Comparison of ENCODE assay signal across 8 cellular contexts in genomic region chr2:96554293-96555145, GRCh38. TPM values are rescaled to one million over a fixed set of nuclear protein-coding genes. Genes with fewer than 3 reads are reported as not detected.
DNase-seq lines count a peak whose midpoint lies in the region.

No MANE protein-coding gene starts in this region.

- H3K79me1 ChIP-seq in mesendoderm (ENCODE audit: low read length): no peaks in the 10 kb centered on the region

- H3K4me2 ChIP-seq in GM23248 (ENCODE audit: unreplicated experiment) (peak overlapping the region; percentile 33), mesendoderm (ENCODE audit: low read length) (no peak overlapping the region)

- H3K27ac Mint-ChIP-seq in activated CD4-positive, alpha-beta memory T cell treated with anti-CD3 and anti-CD28 coated beads, Interleukin-2, amount 10 ng/mL, durations not matched to agents 7 days and 5 days: peak overlapping the region; percentile 52

- H4K20me1 ChIP-seq in GM23248 (ENCODE audit: insufficient read depth): no peaks in the 10 kb centered on the region

- in situ Hi-C loops in GM23248 (cut with MboI): no loop called here

- H2BK5ac ChIP-seq in mesendoderm (ENCODE audit: low read length): no peak overlapping the region

- H4K8ac ChIP-seq in mesendoderm (ENCODE audit: low read depth, low read length): no peak overlapping the region

- no peak overlapping the region for H3K4ac ChIP-seq in mesendoderm (ENCODE audit: low read depth, low read length)

- no peaks in the 10 kb centered on the region for H3K36me3 ChIP-seq in GM23248 (ENCODE audit: low read depth)
- H3K36me3 ChIP-seq in effector memory CD4-positive, alpha-beta T cell (ENCODE audit: control insufficient read depth, insufficient read depth, low read length): peaks cover 33% of the 10 kb centered on the region
- no peaks in the 10 kb centered on the region for H3K36me3 ChIP-seq in mesendoderm (ENCODE audit: control insufficient read depth, insufficient read depth, low read length)

- H3K4me3 ChIP-seq in GM23248 (no peak overlapping the region; the same call in 1 of the 2 replicates), mesendoderm (ENCODE audit: low read length) (no peak overlapping the region)
- H3K4me3 ChIP-seq in effector memory CD4-positive, alpha-beta T cell (ENCODE audit: insufficient read depth, low read depth, low read length, poor library complexity, severe bottlenecking): no peak overlapping the region

- H3K9me3 ChIP-seq in GM23248 (ENCODE audit: low read depth): no peaks in the 10 kb centered on the region
- H3K9me3 ChIP-seq in effector memory CD4-positive, alpha-beta T cell (ENCODE audit: control insufficient read depth, low read length): no peaks in the 10 kb centered on the region

- no peak overlapping the region for H3K27ac ChIP-seq in GM23248
- H3K27ac ChIP-seq in effector memory CD4-positive, alpha-beta T cell (ENCODE audit: insufficient read depth, low read length, poor library complexity, severe bottlenecking): no peak overlapping the region
- no peak overlapping the region for H3K27ac ChIP-seq in mesendoderm (ENCODE audit: low read depth, low read length)

- 20 to 22% methylated on average over 33 to 35 of the region's 35 CpGs for WGBS in GM23248 (ENCODE audit: low coverage in 1 of 2, low lambda C conversion rate in 2 of 2, missing lambda C conversion rate in 2 of 2), 2 experiments
- no CpG with 5 or more reads among the region's 35 CpGs for WGBS in mesendoderm (ENCODE audit: extremely low coverage, insufficient coverage, low lambda C conversion rate)

- H3K23ac ChIP-seq in mesendoderm (ENCODE audit: low read length): no peak overlapping the region

- POLR2A ChIA-PET in activated CD4-positive, alpha-beta memory T cell treated with anti-CD3 and anti-CD28 coated beads, Interleukin-2, amount 10 ng/mL, durations not matched to agents 7 days and 5 days (lab: Charles Lee): interaction anchor here (0.6 to 6.6 kb wide), 9 partner anchors 15 to 198 kb away, joined by 3 to 62 read pairs (median 5); partner anchors contain the start of gene ARID5A

- no peak overlapping the region for H2AK5ac ChIP-seq in mesendoderm (ENCODE audit: low read length)

- H3K79me2 ChIP-seq in GM23248 (ENCODE audit: insufficient read depth): no peaks in the 10 kb centered on the region
- no peaks in the 10 kb centered on the region for H3K79me2 ChIP-seq in mesendoderm (ENCODE audit: control insufficient read depth, insufficient read depth, low read length)

- H3K4me1 ChIP-seq in GM23248 (ENCODE audit: insufficient read depth) (peaks cover 9% of the 10 kb centered on the region), mesendoderm (ENCODE audit: control insufficient read depth, low read depth, low read length) (no peaks in the 10 kb centered on the region)
- no peaks in the 10 kb centered on the region for H3K4me1 ChIP-seq in effector memory CD4-positive, alpha-beta T cell (ENCODE audit: control insufficient read depth, insufficient read depth, low read length, poor library complexity, severe bottlenecking)

- H3K9me3 Mint-ChIP-seq in activated CD4-positive, alpha-beta memory T cell treated with anti-CD3 and anti-CD28 coated beads, Interleukin-2, amount 10 ng/mL, durations not matched to agents 7 days and 5 days: no peaks in the 10 kb centered on the region

- no peaks in the 10 kb centered on the region for H3K27me3 Mint-ChIP-seq in activated CD4-positive, alpha-beta memory T cell treated with anti-CD3 and anti-CD28 coated beads, Interleukin-2, amount 10 ng/mL, durations not matched to agents 7 days and 5 days

- H2BK120ac ChIP-seq in mesendoderm (ENCODE audit: low read depth, low read length): no peak overlapping the region

- H3K9ac ChIP-seq in GM23248 (no peak overlapping the region), mesendoderm (ENCODE audit: low read length) (no peak overlapping the region)

- H2BK15ac ChIP-seq in mesendoderm (replicated peaks; ENCODE audit: low read depth): no peak overlapping the region

- H3K36me3 Mint-ChIP-seq in activated CD4-positive, alpha-beta memory T cell treated with anti-CD3 and anti-CD28 coated beads, Interleukin-2, amount 10 ng/mL, durations not matched to agents 7 days and 5 days (ENCODE audit: low read depth): peaks cover 14% of the 10 kb centered on the region

- CTCF ChIA-PET in activated CD4-positive, alpha-beta memory T cell treated with anti-CD3 and anti-CD28 coated beads, Interleukin-2, amount 10 ng/mL, durations not matched to agents 7 days and 5 days (lab: Charles Lee): interaction anchor here (0.5 to 4.0 kb wide), 46 partner anchors 8 to 355 kb away, joined by 3 to 63 read pairs (median 4); partner anchors contain the start of genes ANKRD39, ARID5A and SNRNP200

- H3F3A ChIP-seq in GM23248 (ENCODE audit: insufficient read depth): peaks cover 6% of the 10 kb centered on the region; the same call in 1 of the 2 replicates

- H3K27me3 ChIP-seq in GM23248 (replicated peaks; ENCODE audit: insufficient read depth) (no peaks in the 10 kb centered on the region), mesendoderm (ENCODE audit: insufficient read depth, low read length, poor library complexity) (no peaks in the 10 kb centered on the region)
- no peaks in the 10 kb centered on the region for H3K27me3 ChIP-seq in effector memory CD4-positive, alpha-beta T cell (replicated peaks; ENCODE audit: control insufficient read depth, insufficient read depth, low read length, poor library complexity, severe bottlenecking)

- no peak overlapping the region for H3K18ac ChIP-seq in mesendoderm (ENCODE audit: low read length)

- H2AFZ ChIP-seq in GM23248: peak overlapping the region; percentile 39; the same call in 1 of the 2 replicates

- H3K9me2 ChIP-seq in GM23248 (ENCODE audit: insufficient read depth): no peaks in the 10 kb centered on the region

- peaks cover 32% of the 10 kb centered on the region for H3K4me1 Mint-ChIP-seq in activated CD4-positive, alpha-beta memory T cell treated with anti-CD3 and anti-CD28 coated beads, Interleukin-2, amount 10 ng/mL, durations not matched to agents 7 days and 5 days

- peak; percentile 58 for DNase-seq in COLO668 (lab: John Stamatoyannopoulos, UW; ENCODE audit: unreplicated experiment)
- peak; percentile 76 for DNase-seq in GM23248
- peak; percentile 10 to 49 for DNase-seq in NCI-H446 (lab: John Stamatoyannopoulos, UW)
- peak; percentile 71 for DNase-seq in activated CD4-positive, alpha-beta memory T cell treated with anti-CD3 and anti-CD28 coated beads, Interleukin-2, amount 10 ng/mL, durations not matched to agents 7 days and 5 days
- peak; percentile 48 to 51 (median 50) for DNase-seq in effector memory CD4-positive, alpha-beta T cell
- DNase-seq in mesendoderm: peak; percentile 64
- DNase-seq in stimulated activated naive CD4-positive, alpha-beta T cell treated with Interleukin-2 at 50 U/mL for 16 hours (lab: John Stamatoyannopoulos, UW): peak; percentile 46
- no peak for DNase-seq in NCI-H187 treated with DMSO at 0.1 percent for 48 hours (lab: John Stamatoyannopoulos, UW)

- H4K5ac ChIP-seq in mesendoderm (ENCODE audit: low read length): no peak overlapping the region

- no peak overlapping the region for H3K56ac ChIP-seq in mesendoderm (ENCODE audit: low read length)

- no peak overlapping the region for H3K4me3 Mint-ChIP-seq in activated CD4-positive, alpha-beta memory T cell treated with anti-CD3 and anti-CD28 coated beads, Interleukin-2, amount 10 ng/mL, durations not matched to agents 7 days and 5 days

RNA-seq across cellular contexts. Expression of gene ARID5A, which starts 18.0 kb away (rescaled TPM):
- 11.6 and 15.2 TPM in 2 replicates for total RNA-seq in GM23248 (2014; rRNA removed; shearing (Covaris generic))
- polyA plus RNA-seq in GM23248 (2016; fragmentation: Nextera tagmentation; extraction: Ambion mirVana): 19.5 and 20.8 TPM in 2 replicates
- 10 to 100 TPM; 80.0 to 86.8 TPM for total RNA-seq in activated CD4-positive, alpha-beta memory T cell treated with anti-CD3 and anti-CD28 coated beads, Interleukin-2, amount 10 ng/mL, durations not matched to agents 7 days and 5 days
- 5.5 TPM for polyA plus RNA-seq in mesendoderm (2013, experiment 1 of 2)
- 5.2 TPM for polyA plus RNA-seq in mesendoderm (2013, experiment 2 of 2)

RNA-seq across cellular contexts. Expression of gene NEURL3, which starts 49.4 kb away (rescaled TPM):
- total RNA-seq in GM23248 (2014; rRNA removed; shearing (Covaris generic)): not detected in 2 replicates
- not detected in 2 replicates for polyA plus RNA-seq in GM23248 (2016; fragmentation: Nextera tagmentation; extraction: Ambion mirVana)
- total RNA-seq in activated CD4-positive, alpha-beta memory T cell treated with anti-CD3 and anti-CD28 coated beads, Interleukin-2, amount 10 ng/mL, durations not matched to agents 7 days and 5 days: 1 to 10 TPM in 1 of 2 experiments, under 1 TPM in 1; 0.78 to 1.0 TPM
- not detected for polyA plus RNA-seq in mesendoderm (2013, experiment 1 of 2)
- polyA plus RNA-seq in mesendoderm (2013, experiment 2 of 2): 0.03 TPM
